Comparison of ENCODE assay signal across 1 cellular context in genomic region chr3:69787436-69788168, GRCh38.
TF ChIP-seq lines count a peak whose summit lies in the region.

No MANE protein-coding gene starts in this region.

TF ChIP-seq in K562, 482 proteins besides CTCF, POLR2A, EP300 and RAD21 (continued from another document):
- no peak for TF ChIP-seq PRDM10 (IDR thresholded peaks at IDR 0.05; ENCODE audit: partially characterized antibody)
- no peak for TF ChIP-seq C11orf30 (IDR thresholded peaks at IDR 0.05; ENCODE audit: low read depth)
- TF ChIP-seq SMARCB1 (IDR thresholded peaks at IDR 0.05; ENCODE audit: insufficient read length, low read depth), result no peak
- TF ChIP-seq CREB5 (CRISPR knock-in tag; IDR thresholded peaks at IDR 0.05), result no peak
